In the genomic region with DNA sequence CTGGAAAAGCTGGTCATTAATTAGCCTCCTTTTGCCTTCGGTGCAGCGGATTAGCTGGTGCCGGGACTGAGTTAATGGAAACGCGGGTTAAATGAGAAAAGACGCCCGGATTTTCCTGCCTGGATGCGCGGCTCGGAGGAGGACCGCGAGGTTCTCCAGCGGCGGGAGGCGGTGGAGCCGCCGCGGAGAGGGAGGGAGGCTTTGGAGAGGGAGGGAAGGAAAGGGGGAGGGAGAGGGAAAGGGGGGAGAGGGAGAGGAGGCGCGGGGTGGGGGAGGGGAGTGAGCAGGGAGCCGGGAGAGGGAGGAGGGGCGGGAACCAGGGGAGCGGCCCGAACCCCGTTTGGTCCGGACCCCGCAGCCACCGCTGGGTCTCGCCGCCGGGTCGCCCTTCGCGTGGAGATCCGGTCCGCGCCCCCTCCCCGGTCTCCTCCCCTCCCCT, we compare ENCODE assay signal across 13 cellular contexts.
DNase-seq lines count a peak whose midpoint lies in the region; ATAC-seq and TF ChIP-seq lines count a peak whose summit lies in the region.
"Had no signal": no experiment of that assay in that cellular context is flagged by ENCODE, and none has a peak within 500 bp of the region (broad histone marks: within the 10 kb centered on the region; RNA-seq: fewer than 3 reads in every experiment).

No MANE protein-coding gene starts in this region.

- intact Hi-C loops in naive thymus-derived CD4-positive, alpha-beta T cell (cut with micrococcal nuclease), result loop anchor here in 1 of 2 donors (10.0 kb wide), 1 partner anchor 249 kb away; no protein-coding TSS in a partner anchor

- CTCF ChIA-PET in naive thymus-derived CD4-positive, alpha-beta T cell (lab: Charles Lee), result no interaction called here

- WGBS in urinary bladder, result 1% methylated on average over 35 of the region's 38 CpGs

- H3K36me3 ChIP-seq in naive thymus-derived CD4-positive, alpha-beta T cell (ENCODE audit: control insufficient read depth in 2 of 3, insufficient read depth in 3 of 3, low read length in 3 of 3), result no peaks in the 10 kb centered on the region
- no peaks in the 10 kb centered on the region for H3K36me3 ChIP-seq in urinary bladder (ENCODE audit: insufficient read depth)

- H3K27ac Mint-ChIP-seq in stimulated activated naive CD8-positive, alpha-beta T cell treated with anti-CD3 and anti-CD28 coated beads, Interleukin-15, Interleukin-2, amounts not matched to agents 100 ng/mL and 50 ng/mL, for 24 hours, result no peak overlapping the region
- H3K27ac Mint-ChIP-seq in stimulated activated naive CD8-positive, alpha-beta T cell treated with anti-CD3 and anti-CD28 coated beads, Interleukin-15, amount 100 ng/mL, for 72 hours, result no peak overlapping the region
- H3K27ac Mint-ChIP-seq in naive thymus-derived CD4-positive, alpha-beta T cell, result no peak overlapping the region
- H3K27ac Mint-ChIP-seq: CD8-positive, alpha-beta memory T cell had no signal

- peak overlapping the region; percentile 39 for H3K4me3 ChIP-seq in choroid plexus epithelial cell (ENCODE audit: low read depth, low read length)
- no peak overlapping the region for H3K4me3 ChIP-seq in naive thymus-derived CD4-positive, alpha-beta T cell (ENCODE audit: low read length)
- H3K4me3 ChIP-seq in urinary bladder (ENCODE audit: low read depth, low read length), result peak overlapping the region; percentile 7

- DNase-seq in stimulated activated naive CD8-positive, alpha-beta T cell treated with anti-CD3 and anti-CD28 coated beads, Interleukin-15, amount 100 ng/mL, for 72 hours, result no peak
- peak; percentile 11 for DNase-seq in choroid plexus epithelial cell (ENCODE audit: low read depth)
- no peak for DNase-seq in naive thymus-derived CD4-positive, alpha-beta T cell
- no peak for DNase-seq in EL
- DNase-seq in Kasumi-1 (lab: John Stamatoyannopoulos, UW), result no peak
- no peak for DNase-seq in HuH-7 (ENCODE audit: low spot score)
- DNase-seq: amniotic stem cell, hippocampal formation, NCI-H2171, PC-3 had no signal

- H3K9me3 Mint-ChIP-seq in stimulated activated naive CD8-positive, alpha-beta T cell treated with anti-CD3 and anti-CD28 coated beads, Interleukin-15, Interleukin-2, amounts not matched to agents 100 ng/mL and 50 ng/mL, for 24 hours, result no peaks in the 10 kb centered on the region
- no peaks in the 10 kb centered on the region for H3K9me3 Mint-ChIP-seq in stimulated activated naive CD8-positive, alpha-beta T cell treated with anti-CD3 and anti-CD28 coated beads, Interleukin-15, amount 100 ng/mL, for 72 hours
- peaks cover 0 to 4% (median 0%) of the 10 kb centered on the region in 11 donors for H3K9me3 Mint-ChIP-seq in naive thymus-derived CD4-positive, alpha-beta T cell
- H3K9me3 Mint-ChIP-seq: CD8-positive, alpha-beta memory T cell had no signal

- no peaks in the 10 kb centered on the region for H3K9me3 ChIP-seq in naive thymus-derived CD4-positive, alpha-beta T cell (ENCODE audit: control insufficient read depth in 2 of 3, low read length in 3 of 3)

- POLR2A ChIA-PET in naive thymus-derived CD4-positive, alpha-beta T cell (lab: Charles Lee), result no interaction called here

- H3K4me3 Mint-ChIP-seq in stimulated activated naive CD8-positive, alpha-beta T cell treated with anti-CD3 and anti-CD28 coated beads, Interleukin-15, Interleukin-2, amounts not matched to agents 100 ng/mL and 50 ng/mL, for 24 hours, result peak overlapping the region; percentile 17
- H3K4me3 Mint-ChIP-seq in stimulated activated naive CD8-positive, alpha-beta T cell treated with anti-CD3 and anti-CD28 coated beads, Interleukin-15, amount 100 ng/mL, for 72 hours, result peak overlapping the region in 1 of 2 donors; percentile 35
- peak overlapping the region; percentile 20 to 79 (median 64) for H3K4me3 Mint-ChIP-seq in naive thymus-derived CD4-positive, alpha-beta T cell

- no peak for TF ChIP-seq CTCF in choroid plexus epithelial cell (conservative IDR thresholded peaks at IDR 0.05; ENCODE audit: low read depth, low read length)

- no peak overlapping the region for H3K27ac ChIP-seq in naive thymus-derived CD4-positive, alpha-beta T cell (ENCODE audit: low read depth, low read length)
- H3K27ac ChIP-seq in urinary bladder (ENCODE audit: low read depth), result no peak overlapping the region

- H3K4me1 Mint-ChIP-seq in stimulated activated naive CD8-positive, alpha-beta T cell treated with anti-CD3 and anti-CD28 coated beads, Interleukin-15, Interleukin-2, amounts not matched to agents 100 ng/mL and 50 ng/mL, for 24 hours (ENCODE audit: low read depth), result peaks cover 25% of the 10 kb centered on the region
- peaks cover 23% of the 10 kb centered on the region for H3K4me1 Mint-ChIP-seq in stimulated activated naive CD8-positive, alpha-beta T cell treated with anti-CD3 and anti-CD28 coated beads, Interleukin-15, amount 100 ng/mL, for 72 hours
- H3K4me1 Mint-ChIP-seq in naive thymus-derived CD4-positive, alpha-beta T cell, result peaks cover 2 to 42% (median 38%) of the 10 kb centered on the region in 7 donors

- peaks cover 75% of the 10 kb centered on the region for H3K27me3 Mint-ChIP-seq in stimulated activated naive CD8-positive, alpha-beta T cell treated with anti-CD3 and anti-CD28 coated beads, Interleukin-15, Interleukin-2, amounts not matched to agents 100 ng/mL and 50 ng/mL, for 24 hours
- H3K27me3 Mint-ChIP-seq in stimulated activated naive CD8-positive, alpha-beta T cell treated with anti-CD3 and anti-CD28 coated beads, Interleukin-15, amount 100 ng/mL, for 72 hours, result peaks cover 94% of the 10 kb centered on the region
- H3K27me3 Mint-ChIP-seq in naive thymus-derived CD4-positive, alpha-beta T cell, result peaks cover 72 to 80% (median 75%) of the 10 kb centered on the region in 5 donors

- H3K4me1 ChIP-seq in naive thymus-derived CD4-positive, alpha-beta T cell (ENCODE audit: control insufficient read depth in 2 of 2, insufficient read depth in 2 of 2, low read length in 2 of 2), result peaks cover 0 to 30% of the 10 kb centered on the region in 2 donors
- H3K4me1 ChIP-seq in urinary bladder (ENCODE audit: insufficient read depth), result peaks cover 4% of the 10 kb centered on the region

- H3K36me3 Mint-ChIP-seq in stimulated activated naive CD8-positive, alpha-beta T cell treated with anti-CD3 and anti-CD28 coated beads, Interleukin-15, Interleukin-2, amounts not matched to agents 100 ng/mL and 50 ng/mL, for 24 hours (ENCODE audit: low read depth), result no peaks in the 10 kb centered on the region
- H3K36me3 Mint-ChIP-seq in naive thymus-derived CD4-positive, alpha-beta T cell, result no peaks in the 10 kb centered on the region
- H3K36me3 Mint-ChIP-seq: CD8-positive, alpha-beta memory T cell had no signal

- ATAC-seq in stimulated activated naive CD8-positive, alpha-beta T cell treated with anti-CD3 and anti-CD28 coated beads, Interleukin-15, amount 100 ng/mL, for 72 hours, result no peak
- no peak for ATAC-seq in naive thymus-derived CD4-positive, alpha-beta T cell
- ATAC-seq: PC-3 had no signal

- peaks cover 16 to 50% of the 10 kb centered on the region in 2 donors for H3K27me3 ChIP-seq in naive thymus-derived CD4-positive, alpha-beta T cell (ENCODE audit: control insufficient read depth in 2 of 2, insufficient read depth in 2 of 2, low read length in 2 of 2)
